ENCODE assay signal across 26 cellular contexts in the genomic region with DNA sequence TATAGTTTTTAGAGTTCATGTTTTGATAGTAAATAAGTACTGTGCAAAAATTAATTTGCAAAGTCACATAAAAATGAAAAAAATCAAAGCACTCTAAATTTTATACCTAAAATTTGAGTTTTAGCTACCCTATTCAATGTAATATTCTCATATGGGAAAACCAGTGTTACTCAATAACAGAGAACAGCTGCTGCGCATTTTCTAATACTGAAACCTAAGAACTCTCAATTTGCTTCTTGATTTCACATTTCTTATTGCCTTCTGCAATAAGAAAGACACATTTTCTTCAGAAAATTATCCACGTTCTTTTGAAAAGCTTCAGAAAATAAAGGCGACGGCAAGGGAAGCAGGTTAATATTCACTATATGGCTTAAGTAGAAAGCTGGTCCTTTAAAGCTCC.
DNase-seq lines count a peak whose midpoint lies in the region; ATAC-seq, FAIRE-seq and TF ChIP-seq lines count a peak whose summit lies in the region.
"Had no signal": no experiment of that assay in that cellular context is flagged by ENCODE, and none has a peak within 500 bp of the region (broad histone marks: within the 10 kb centered on the region; RNA-seq: fewer than 3 reads in every experiment).

No MANE protein-coding gene starts in this region.

- no peak overlapping the region for H3K27ac ChIP-seq in spleen
- H3K27ac ChIP-seq: epithelial cell of prostate, GM23248 had no signal

- no peak for TF ChIP-seq CTCF in spleen (IDR thresholded peaks at IDR 0.05 in 8 of 11, conservative IDR thresholded peaks at IDR 0.05 in 3 of 11)

- no peak for DNase-seq in activated CD4-positive, CD25-positive, alpha-beta regulatory T cell (lab: John Stamatoyannopoulos, UW)
- DNase-seq in hippocampal formation (lab: John Stamatoyannopoulos, UW) (no peak), spleen (no peak)
- DNase-seq: activated CD4-positive, alpha-beta memory T cell treated with anti-CD3 and anti-CD28 coated beads for 36 hours; activated CD4-positive, CD25-positive, alpha-beta regulatory T cell treated with anti-CD3 and anti-CD28 coated beads, Interleukin-2, amount 50 U/mL, for 72 hours; activated naive CD4-positive, alpha-beta T cell treated with Interleukin-2 at 50 U/mL for 16 hours; BE2C; caudate nucleus; cortex of kidney; DMS53; effector memory CD4-positive, alpha-beta T cell; GM23248; IMR-90; mammary epithelial cell; mucosa of descending colon; NCI-H1048; NCI-H1694 treated with DMSO at 0.1 percent for 48 hours; SHP77; stimulated activated naive B cell treated with anti-CD40 and anti-IgM and Interleukin-4, amounts not matched to agents 10 μg/mL and 1 μg/mL and 100 μg/mL, for 72 hours had no signal

- no peak for TF ChIP-seq POLR2A in spleen (IDR thresholded peaks at IDR 0.05)

- H3K36me3 ChIP-seq in spleen = no peaks in the 10 kb centered on the region
- H3K36me3 ChIP-seq: BE2C had no signal

- H3K4me1 ChIP-seq in spleen = no peaks in the 10 kb centered on the region
- H3K4me1 ChIP-seq: BE2C had no signal

- intact Hi-C loops in spleen (cut with DNase I; ENCODE audit: low total_unique reads) = no loop called here

- 75 to 88% (median 79%) methylated on average over 4 of the region's 4 CpGs for WGBS in spleen, 5 donors

- no peak overlapping the region for H3K4me3 ChIP-seq in spleen
- H3K4me3 ChIP-seq: GM23248, mucosa of descending colon had no signal

- peak; percentile 48 for ATAC-seq in GM18867 (IDR thresholded peaks at IDR 0.05; ENCODE audit: unreplicated experiment)
- ATAC-seq in GM21723 (IDR thresholded peaks at IDR 0.05; ENCODE audit: unreplicated experiment) = peak; percentile 51
- ATAC-seq in HG03175 (IDR thresholded peaks at IDR 0.05; ENCODE audit: unreplicated experiment) = peak; percentile 51
- ATAC-seq in GM19463 (IDR thresholded peaks at IDR 0.05; ENCODE audit: unreplicated experiment) = no peak
- ATAC-seq: mucosa of descending colon; Panc1; stimulated activated naive B cell treated with anti-CD40 and anti-IgM and Interleukin-4, amounts not matched to agents 10 μg/mL and 1 μg/mL and 100 μg/mL, for 72 hours had no signal

- H3K9me3 ChIP-seq in spleen = no peaks in the 10 kb centered on the region
- H3K9me3 ChIP-seq: BE2C, mucosa of descending colon had no signal

- peak; percentile 24 for FAIRE-seq in colon (lab: Jason Lieb, UNC)

- H3K27me3 ChIP-seq in spleen (replicated peaks in 1 of 7) = no peaks in the 10 kb centered on the region
- H3K27me3 ChIP-seq: BE2C had no signal
